8 cellular contexts compared by ENCODE assay signal in genomic region chr16:81403601-81404391, GRCh38. TPM values are rescaled to one million over a fixed set of nuclear protein-coding genes. Genes with fewer than 3 reads are reported as not detected.
DNase-seq lines count a peak whose midpoint lies in the region; ATAC-seq and TF ChIP-seq lines count a peak whose summit lies in the region.

No MANE protein-coding gene starts in this region.

- H3K4me3 Mint-ChIP-seq in activated CD4-positive, alpha-beta T cell treated with anti-CD3 and anti-CD28 coated beads, Interleukin-2, amount 10 ng/mL, durations not matched to agents 24 days and 14 days = peak overlapping the region; percentile 39

- WGBS in liver = 26% methylated on average over 37 of the region's 37 CpGs

- no peaks in the 10 kb centered on the region for H3K27me3 ChIP-seq in liver (ENCODE audit: control insufficient read depth in 4 of 4, insufficient read depth in 4 of 4, low read length in 3 of 4)

- DNase-seq in NCI-H524 treated with DMSO at 0.1 percent for 48 hours (lab: John Stamatoyannopoulos, UW) (peak; percentile 20), dedifferentiated amniotic fluid mesenchymal stem cell (ENCODE audit: extremely low spot score) (peak; percentile 66)
- peak; percentile 95 for DNase-seq in activated CD4-positive, alpha-beta T cell treated with anti-CD3 and anti-CD28 coated beads, Interleukin-2, amount 10 ng/mL, durations not matched to agents 24 days and 14 days
- DNase-seq in stimulated activated CD4-positive, alpha-beta T cell treated with anti-CD3 and anti-CD28 coated beads, Interleukin-4, amount 100 ng/mL, for 1 hour = peak; percentile 83

- H3K4me3 ChIP-seq in liver (ENCODE audit: low read depth in 1 of 3, low read length in 3 of 3) = peak overlapping the region in 2 of 3 donors; percentile 30 to 50

- intact Hi-C loops in activated CD4-positive, alpha-beta T cell treated with anti-CD3 and anti-CD28 coated beads, Interleukin-2, amount 10 ng/mL, durations not matched to agents 24 days and 14 days (cut with micrococcal nuclease) = loop anchor here (1.0 to 5.0 kb wide), 4 partner anchors 37 to 334 kb away; no protein-coding TSS in a partner anchor

- H3K9me3 Mint-ChIP-seq in activated CD4-positive, alpha-beta T cell treated with anti-CD3 and anti-CD28 coated beads, Interleukin-2, amount 10 ng/mL, durations not matched to agents 24 days and 14 days = no peaks in the 10 kb centered on the region

- peaks cover 1% of the 10 kb centered on the region for H3K27me3 Mint-ChIP-seq in activated CD4-positive, alpha-beta T cell treated with anti-CD3 and anti-CD28 coated beads, Interleukin-2, amount 10 ng/mL, durations not matched to agents 24 days and 14 days

- ATAC-seq in GM18502 (IDR thresholded peaks at IDR 0.05; ENCODE audit: poor library complexity, unreplicated experiment) (peak; percentile 58), HG03175 (IDR thresholded peaks at IDR 0.05; ENCODE audit: unreplicated experiment) (peak; percentile 90)

- H3K27ac ChIP-seq in 22Rv1 = no peak overlapping the region
- H3K27ac ChIP-seq in liver (ENCODE audit: low read depth in 1 of 2, low read length in 2 of 2) = no peak overlapping the region

- no peaks in the 10 kb centered on the region for H3K36me3 ChIP-seq in liver (ENCODE audit: control insufficient read depth in 4 of 4, insufficient read depth in 3 of 4, low read depth in 1 of 4, low read length in 3 of 4)

- H3K36me3 Mint-ChIP-seq in activated CD4-positive, alpha-beta T cell treated with anti-CD3 and anti-CD28 coated beads, Interleukin-2, amount 10 ng/mL, durations not matched to agents 24 days and 14 days (ENCODE audit: low read depth) = no peaks in the 10 kb centered on the region

- TF ChIP-seq CTCF in 22Rv1 (IDR thresholded peaks at IDR 0.05) (peak; percentile 92), liver (IDR thresholded peaks at IDR 0.05; ENCODE audit: low read depth, low read length, missing input control) (peak; percentile 96)

- no peak overlapping the region for H3K9ac ChIP-seq in liver (ENCODE audit: low read depth in 1 of 2, low read length in 2 of 2)

- peak; percentile 98 to 99 for TF ChIP-seq RAD21 in liver (IDR thresholded peaks at IDR 0.05)

- peaks cover 0 to 2% (median 0%) of the 10 kb centered on the region in 4 donors for H3K9me3 ChIP-seq in liver (ENCODE audit: control insufficient read depth in 4 of 4, low read length in 3 of 4)

- no peak overlapping the region for H3K27ac Mint-ChIP-seq in activated CD4-positive, alpha-beta T cell treated with anti-CD3 and anti-CD28 coated beads, Interleukin-2, amount 10 ng/mL, durations not matched to agents 24 days and 14 days

- H3K4me1 Mint-ChIP-seq in activated CD4-positive, alpha-beta T cell treated with anti-CD3 and anti-CD28 coated beads, Interleukin-2, amount 10 ng/mL, durations not matched to agents 24 days and 14 days = peaks cover 2% of the 10 kb centered on the region

- H3K4me1 ChIP-seq in liver (ENCODE audit: control insufficient read depth in 4 of 4, insufficient read depth in 4 of 4, low read length in 3 of 4) = peaks cover 0 to 8% (median 6%) of the 10 kb centered on the region in 4 donors

TF ChIP-seq in liver, 16 proteins besides CTCF, POLR2A, EP300 and RAD21:
- TF ChIP-seq GABPA (IDR thresholded peaks at IDR 0.05 in 1 of 2, conservative IDR thresholded peaks at IDR 0.05 in 1 of 2) = no peak
- no peak for TF ChIP-seq RXRA (IDR thresholded peaks at IDR 0.05)
TF ChIP-seq in liver: peak in this region for 0.

RNA-seq across cellular contexts. Expression of gene CMIP, which starts 40.8 kb away (rescaled TPM):
- 40.0 and 42.9 TPM in 2 replicates for total RNA-seq in activated CD4-positive, alpha-beta T cell treated with anti-CD3 and anti-CD28 coated beads, Interleukin-2, amount 10 ng/mL, durations not matched to agents 24 days and 14 days
- total RNA-seq in liver = 10 to 100 TPM; 14.1 to 15.6 TPM
- 1 to 10 TPM; 1.7 to 6.1 TPM for polyA plus RNA-seq in liver

Comparison
In these comparisons a context has a peak if more than half of its experiments do, and no peak if none do; other contexts are left out.
1. DNase-seq: peak in every context shown above with its lines; median percentile 95 in activated CD4-positive, alpha-beta T cell treated with anti-CD3 and anti-CD28 coated beads, Interleukin-2, amount 10 ng/mL, durations not matched to agents 24 days and 14 days; 83 in stimulated activated CD4-positive, alpha-beta T cell treated with anti-CD3 and anti-CD28 coated beads, Interleukin-4, amount 100 ng/mL, for 1 hour; 66 in dedifferentiated amniotic fluid mesenchymal stem cell; 20 in NCI-H524 treated with DMSO at 0.1 percent for 48 hours.